ENCODE assay signal across 14 cellular contexts in the genomic region with DNA sequence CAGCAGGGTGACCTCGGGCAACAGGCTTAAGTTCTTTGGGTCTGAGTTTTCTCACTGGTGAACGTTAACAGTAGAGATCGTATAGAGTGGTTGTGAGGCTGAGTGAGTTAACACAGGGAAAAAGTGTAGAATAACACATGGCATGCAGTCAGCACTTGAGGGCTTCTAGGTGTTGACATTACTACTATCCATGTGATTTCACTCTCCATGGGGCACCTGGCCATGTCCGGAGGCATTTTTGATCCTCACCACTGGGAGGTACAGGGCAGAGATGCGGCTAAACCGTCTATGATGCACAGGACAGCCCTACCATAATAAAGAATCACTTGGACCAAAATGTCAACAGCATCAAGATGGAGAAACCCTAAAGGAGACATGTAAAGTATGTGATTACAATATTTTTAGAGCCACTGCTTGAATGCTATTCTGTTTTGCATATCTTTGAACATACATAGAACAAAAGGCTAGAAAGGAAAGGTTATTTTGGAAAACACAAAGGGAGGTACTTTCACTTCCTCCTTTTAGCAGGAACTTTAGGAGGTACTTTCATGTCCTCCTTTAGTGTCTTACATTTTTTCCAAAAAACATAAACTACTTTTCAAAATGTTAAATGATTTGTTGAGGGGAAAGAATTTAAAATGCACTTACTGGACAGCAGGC. TPM values are rescaled to one million over a fixed set of nuclear protein-coding genes. Genes with fewer than 3 reads are reported as not detected.
A peak's percentile ranks its signal among the peaks of the same experiment; 100 is the strongest.
DNase-seq lines count a peak whose midpoint lies in the region; ATAC-seq and TF ChIP-seq lines count a peak whose summit lies in the region.
"Had no signal": no experiment of that assay in that cellular context is flagged by ENCODE, and none has a peak within 500 bp of the region (broad histone marks: within the 10 kb centered on the region; RNA-seq: fewer than 3 reads in every experiment).

No MANE protein-coding gene starts in this region.

- peaks cover 9% of the 10 kb centered on the region for H3K4me1 Mint-ChIP-seq in activated CD8-positive, alpha-beta memory T cell treated with anti-CD3 and anti-CD28 coated beads, Interleukin-2, amount 10 ng/mL, durations not matched to agents 7 days and 5 days
- H3K4me1 Mint-ChIP-seq: mesothelial cell of epicardium had no signal

- TF ChIP-seq CTCF in HL-60 (IDR thresholded peaks at IDR 0.05; ENCODE audit: insufficient read depth, low read length) (no peak), VCaP (conservative IDR thresholded peaks at IDR 0.05) (no peak), GM10248 (IDR thresholded peaks at IDR 0.05; ENCODE audit: control extremely low read depth, extremely low read depth, low read depth, missing control alignments) (no peak), GM13977 (IDR thresholded peaks at IDR 0.05; ENCODE audit: extremely low read depth, insufficient read depth, missing control alignments) (no peak)

- H3K27ac ChIP-seq in HL-60 (replicated peaks) (peak overlapping the region; percentile 66), VCaP (peak overlapping the region; percentile 62; the same call in 1 of the 2 replicates), stomach smooth muscle (ENCODE audit: low read length) (peak overlapping the region; percentile 77)

- peaks cover 14 to 19% of the 10 kb centered on the region in 2 donors for H3K36me3 ChIP-seq in stomach smooth muscle (ENCODE audit: control insufficient read depth in 2 of 2, insufficient read depth in 2 of 2, low read length in 2 of 2)

- no peak overlapping the region for H3K4me3 ChIP-seq in HL-60 (replicated peaks; ENCODE audit: insufficient read depth, low read length)
- H3K4me3 ChIP-seq in stomach smooth muscle (ENCODE audit: low read length in 2 of 2): no peak overlapping the region

- in situ Hi-C loops in GM13977 (cut with MboI; ENCODE audit: low pct_unique_long_range_greater_than_20kb, low sequenced_read_pairs, unreplicated experiment): no loop called here

- H3K4me3 Mint-ChIP-seq in activated CD8-positive, alpha-beta memory T cell treated with anti-CD3 and anti-CD28 coated beads, Interleukin-2, amount 10 ng/mL, durations not matched to agents 7 days and 5 days: no peak overlapping the region
- H3K4me3 Mint-ChIP-seq: brain, mesothelial cell of epicardium had no signal

- H3K9ac ChIP-seq in stomach smooth muscle (ENCODE audit: low read length in 2 of 2): no peak overlapping the region

- H3K4me1 ChIP-seq in stomach smooth muscle (ENCODE audit: control insufficient read depth, insufficient read depth, low read length): peaks cover 41% of the 10 kb centered on the region

- POLR2A ChIA-PET in GM10248 (lab: Yijun Ruan, JAX): no interaction called here

- H3K9me3 Mint-ChIP-seq in activated CD8-positive, alpha-beta memory T cell treated with anti-CD3 and anti-CD28 coated beads, Interleukin-2, amount 10 ng/mL, durations not matched to agents 7 days and 5 days (ENCODE audit: low read depth): no peaks in the 10 kb centered on the region
- H3K9me3 Mint-ChIP-seq: activated T-helper 2 cell treated with anti-CD3 and anti-CD28 coated beads, Interferon-gamma antibody, Interleukin-2, Interleukin-4, amounts not matched to agents 10 μg/mL and 5 μg/mL and 100 μg/mL, durations not matched to agents 14 hours and 24 hours and 36 hours had no signal

- ATAC-seq in activated CD8-positive, alpha-beta memory T cell treated with anti-CD3 and anti-CD28 coated beads, Interleukin-2, amount 10 ng/mL, durations not matched to agents 7 days and 5 days: no peak

- no peak overlapping the region for H3K27ac Mint-ChIP-seq in activated CD8-positive, alpha-beta memory T cell treated with anti-CD3 and anti-CD28 coated beads, Interleukin-2, amount 10 ng/mL, durations not matched to agents 7 days and 5 days
- H3K27ac Mint-ChIP-seq: activated T-helper 2 cell treated with anti-CD3 and anti-CD28 coated beads, Interferon-gamma antibody, Interleukin-2, Interleukin-4, amounts not matched to agents 10 μg/mL and 5 μg/mL and 100 μg/mL, durations not matched to agents 14 hours and 24 hours and 36 hours; mesothelial cell of epicardium; progenitor cell of endocrine pancreas had no signal

- CTCF ChIA-PET in activated CD8-positive, alpha-beta memory T cell treated with anti-CD3 and anti-CD28 coated beads, Interleukin-2, amount 10 ng/mL, durations not matched to agents 7 days and 5 days (lab: Charles Lee): no interaction called here
- CTCF ChIA-PET in GM10248 (lab: Yijun Ruan, JAX): interaction anchor here (0.9 kb wide), 1 partner anchor 287 kb away, joined by 3 read pairs; no protein-coding TSS in a partner anchor

- peaks cover 56% of the 10 kb centered on the region for H3K36me3 Mint-ChIP-seq in activated CD8-positive, alpha-beta memory T cell treated with anti-CD3 and anti-CD28 coated beads, Interleukin-2, amount 10 ng/mL, durations not matched to agents 7 days and 5 days

- DNase-seq in activated CD8-positive, alpha-beta memory T cell treated with anti-CD3 and anti-CD28 coated beads, Interleukin-2, amount 10 ng/mL, durations not matched to agents 7 days and 5 days: peak; percentile 38
- DNase-seq in activated CD8-positive, alpha-beta memory T cell treated with anti-CD3 and anti-CD28 coated beads, Interleukin-2, amount 50 U/mL, for 4 hours: no peak
- DNase-seq in HL-60 (ENCODE audit: low read depth in 1 of 2, low spot score in 1 of 2) (no peak), GM10248 (ENCODE audit: extremely low spot score) (no peak), GM13977 (ENCODE audit: low spot score) (no peak)
- DNase-seq in stimulated activated CD4-positive, alpha-beta T cell treated with anti-CD3 and anti-CD28 coated beads, Interleukin-4, amount 100 ng/mL, for 24 hours: no peak
- DNase-seq: NCI-H2081 treated with DMSO at 0.1 percent for 48 hours; stimulated activated CD4-positive, alpha-beta T cell treated with anti-CD3 and anti-CD28 coated beads, Interleukin-2, amount 100 ng/mL, for 48 hours had no signal

- no peaks in the 10 kb centered on the region for H3K9me3 ChIP-seq in stomach smooth muscle (ENCODE audit: control insufficient read depth in 2 of 2, low read length in 2 of 2)

- H3K27me3 Mint-ChIP-seq in activated CD8-positive, alpha-beta memory T cell treated with anti-CD3 and anti-CD28 coated beads, Interleukin-2, amount 10 ng/mL, durations not matched to agents 7 days and 5 days: no peaks in the 10 kb centered on the region
- H3K27me3 Mint-ChIP-seq: brain, progenitor cell of endocrine pancreas had no signal

- H3K27me3 ChIP-seq in HL-60 (ENCODE audit: insufficient read depth, poor library complexity, severe bottlenecking): no peaks in the 10 kb centered on the region
- no peaks in the 10 kb centered on the region for H3K27me3 ChIP-seq in stomach smooth muscle (ENCODE audit: control insufficient read depth in 1 of 2, insufficient read depth in 2 of 2, low read length in 2 of 2)

RNA-seq across cellular contexts. Expression of a gene that starts 44.3 kb away (rescaled TPM):
- total RNA-seq in activated CD8-positive, alpha-beta memory T cell treated with anti-CD3 and anti-CD28 coated beads, Interleukin-2, amount 10 ng/mL, durations not matched to agents 7 days and 5 days: 10 to 100 TPM; 20.8 to 36.9 TPM
